ENCODE assay signal across 8 cellular contexts in the genomic region with DNA sequence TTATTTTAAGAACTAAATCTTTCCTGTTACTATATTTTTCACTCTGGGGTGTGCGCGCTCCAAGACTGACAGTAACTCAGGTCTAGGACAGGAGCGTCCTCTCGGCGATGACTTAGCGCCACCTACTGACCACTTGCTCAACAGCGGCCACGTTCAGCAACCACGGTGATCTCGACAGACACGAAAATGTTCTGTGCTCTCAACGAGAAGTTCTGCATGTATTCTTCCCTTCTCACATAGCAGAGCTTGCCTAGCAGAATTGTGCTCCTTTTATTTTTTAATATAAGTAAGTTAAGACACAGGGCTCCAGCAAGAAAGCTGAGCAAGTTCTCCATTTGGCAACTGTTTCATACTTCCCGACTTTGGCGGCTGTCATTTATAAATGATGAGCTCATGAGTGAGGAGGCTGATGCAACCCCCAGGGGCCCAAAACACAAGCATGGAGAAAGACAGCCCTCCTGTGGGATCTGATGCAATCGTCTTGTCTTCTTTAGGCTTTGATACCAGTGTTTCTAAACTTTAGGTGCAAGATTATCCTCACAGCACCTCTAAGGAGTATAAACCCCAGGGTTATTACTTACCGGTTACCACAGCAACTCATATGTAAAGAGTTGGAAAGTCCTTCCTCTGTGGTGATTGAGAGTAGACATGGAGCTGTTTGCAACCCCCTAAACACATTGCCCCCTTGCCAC.
DNase-seq lines count a peak whose midpoint lies in the region; ATAC-seq and TF ChIP-seq lines count a peak whose summit lies in the region.

No MANE protein-coding gene starts in this region.

- H3K9me3 ChIP-seq in SK-N-MC (ENCODE audit: low read depth, low read length) = no peaks in the 10 kb centered on the region

- TF ChIP-seq CTCF in GM12865 (IDR thresholded peaks at IDR 0.05; ENCODE audit: insufficient read depth, low read depth, low read length, missing control alignments) (peak; percentile 93), progenitor cell of endocrine pancreas (IDR thresholded peaks at IDR 0.05; ENCODE audit: unreplicated experiment) (peak; percentile 97)

- H3K4me3 Mint-ChIP-seq in progenitor cell of endocrine pancreas (ENCODE audit: low read depth) = no peak overlapping the region

- intact Hi-C loops in head of caudate nucleus (cut with DNase I) = loop anchor here (10.0 kb wide), 1 partner anchor 981 kb away; no protein-coding TSS in a partner anchor

- no peak overlapping the region for H3K27ac ChIP-seq in SK-N-MC

- peaks cover 3% of the 10 kb centered on the region for H3K36me3 Mint-ChIP-seq in progenitor cell of endocrine pancreas (ENCODE audit: insufficient read depth)

- peak; percentile 82 for DNase-seq in GM12865 (ENCODE audit: low read depth)
- DNase-seq in MV-4-11 (lab: John Stamatoyannopoulos, UW) = peak; percentile 93
- peak; percentile 22 for DNase-seq in SK-N-MC (ENCODE audit: low read depth, low spot score)
- peak; percentile 83 for DNase-seq in activated naive CD4-positive, alpha-beta T cell treated with anti-CD3 and anti-CD28 coated beads, Interleukin-2, amount 50 U/mL, for 16 hours
- DNase-seq in head of caudate nucleus = peak; percentile 85 to 97 (median 93)
- peak; percentile 64 for DNase-seq in progenitor cell of endocrine pancreas (ENCODE audit: low spot score, unreplicated experiment)
- DNase-seq in ureter (ENCODE audit: low spot score) = peak; percentile 88

- H3K9ac ChIP-seq in SK-N-MC (ENCODE audit: insufficient read length) = no peak overlapping the region

- H3K4me3 ChIP-seq in GM12865 (ENCODE audit: low read depth, low read length) = no peak overlapping the region
- peak overlapping the region; percentile 18; the same call in 1 of the 2 replicates for H3K4me3 ChIP-seq in SK-N-MC

- H3K27ac Mint-ChIP-seq in progenitor cell of endocrine pancreas = no peak overlapping the region

- H3K27me3 Mint-ChIP-seq in progenitor cell of endocrine pancreas = peaks cover 24% of the 10 kb centered on the region

- H3K9me3 Mint-ChIP-seq in progenitor cell of endocrine pancreas (ENCODE audit: low read depth) = peaks cover 10% of the 10 kb centered on the region

- ATAC-seq in HG02571 (IDR thresholded peaks at IDR 0.05; ENCODE audit: unreplicated experiment) = peak; percentile 97

- H3K4me1 Mint-ChIP-seq in progenitor cell of endocrine pancreas (ENCODE audit: low read depth) = peaks cover 4% of the 10 kb centered on the region

- H3K36me3 ChIP-seq in SK-N-MC (ENCODE audit: insufficient read depth, low read length) = no peaks in the 10 kb centered on the region

Comparison
In these comparisons a context has a peak if more than half of its experiments do, and no peak if none do; other contexts are left out.
1. DNase-seq: peak in every context shown above with its lines; median percentile 93 in MV-4-11; 93 in head of caudate nucleus; 88 in ureter; 83 in activated naive CD4-positive, alpha-beta T cell treated with anti-CD3 and anti-CD28 coated beads, Interleukin-2, amount 50 U/mL, for 16 hours; 82 in GM12865; 64 in progenitor cell of endocrine pancreas; 22 in SK-N-MC.